Comparison of ENCODE assay signal across 1 cellular context in the genomic region with DNA sequence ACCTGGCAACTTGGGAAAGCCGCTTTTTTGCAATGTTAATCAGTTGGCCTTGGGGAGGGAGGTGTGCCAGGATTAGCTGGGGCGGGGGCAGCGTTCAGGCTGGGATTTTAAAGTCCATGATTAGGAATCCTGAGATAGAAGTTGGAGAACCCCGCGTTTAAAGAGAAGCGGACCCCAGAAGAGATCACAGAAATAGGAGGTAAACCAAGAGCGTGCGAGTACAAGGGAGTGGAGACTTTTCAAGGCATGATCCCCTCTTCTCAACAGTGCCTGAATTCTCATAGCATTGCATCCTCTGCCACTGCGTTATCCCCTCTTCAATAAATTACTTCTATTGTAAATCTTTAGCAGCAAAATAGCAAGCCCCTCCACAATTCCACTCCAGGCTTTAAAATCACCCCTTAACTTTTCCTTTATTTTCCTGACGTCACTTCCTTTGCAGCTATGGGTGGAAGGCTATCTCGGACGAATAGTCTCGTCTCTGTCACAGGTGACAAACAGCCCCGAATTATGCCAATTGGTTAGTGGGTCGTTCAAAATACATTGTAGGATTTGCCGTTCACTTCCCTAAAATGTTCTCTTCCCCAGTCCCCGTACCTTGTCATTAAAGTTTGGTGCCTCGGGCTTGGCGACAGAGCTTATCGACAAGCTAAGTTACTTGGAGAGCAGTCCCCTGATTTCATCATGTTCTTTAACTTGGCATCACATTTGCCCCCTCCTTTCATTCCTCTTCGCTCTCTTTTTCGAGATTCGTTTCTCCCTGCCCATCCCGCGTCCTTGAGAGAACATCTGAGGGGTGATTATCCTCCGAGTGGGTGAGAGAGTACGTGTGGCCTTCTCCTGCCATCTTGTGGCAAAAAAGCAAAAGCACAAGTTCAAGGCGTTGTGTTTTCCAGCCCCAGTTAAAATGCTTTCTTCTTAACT.
TF ChIP-seq lines count a peak whose summit lies in the region.

No MANE protein-coding gene starts in this region.

TF ChIP-seq in HepG2, 621 proteins besides CTCF, POLR2A, EP300 and RAD21 (continued from another document and continues in another):
- TF ChIP-seq, protein P1, sequence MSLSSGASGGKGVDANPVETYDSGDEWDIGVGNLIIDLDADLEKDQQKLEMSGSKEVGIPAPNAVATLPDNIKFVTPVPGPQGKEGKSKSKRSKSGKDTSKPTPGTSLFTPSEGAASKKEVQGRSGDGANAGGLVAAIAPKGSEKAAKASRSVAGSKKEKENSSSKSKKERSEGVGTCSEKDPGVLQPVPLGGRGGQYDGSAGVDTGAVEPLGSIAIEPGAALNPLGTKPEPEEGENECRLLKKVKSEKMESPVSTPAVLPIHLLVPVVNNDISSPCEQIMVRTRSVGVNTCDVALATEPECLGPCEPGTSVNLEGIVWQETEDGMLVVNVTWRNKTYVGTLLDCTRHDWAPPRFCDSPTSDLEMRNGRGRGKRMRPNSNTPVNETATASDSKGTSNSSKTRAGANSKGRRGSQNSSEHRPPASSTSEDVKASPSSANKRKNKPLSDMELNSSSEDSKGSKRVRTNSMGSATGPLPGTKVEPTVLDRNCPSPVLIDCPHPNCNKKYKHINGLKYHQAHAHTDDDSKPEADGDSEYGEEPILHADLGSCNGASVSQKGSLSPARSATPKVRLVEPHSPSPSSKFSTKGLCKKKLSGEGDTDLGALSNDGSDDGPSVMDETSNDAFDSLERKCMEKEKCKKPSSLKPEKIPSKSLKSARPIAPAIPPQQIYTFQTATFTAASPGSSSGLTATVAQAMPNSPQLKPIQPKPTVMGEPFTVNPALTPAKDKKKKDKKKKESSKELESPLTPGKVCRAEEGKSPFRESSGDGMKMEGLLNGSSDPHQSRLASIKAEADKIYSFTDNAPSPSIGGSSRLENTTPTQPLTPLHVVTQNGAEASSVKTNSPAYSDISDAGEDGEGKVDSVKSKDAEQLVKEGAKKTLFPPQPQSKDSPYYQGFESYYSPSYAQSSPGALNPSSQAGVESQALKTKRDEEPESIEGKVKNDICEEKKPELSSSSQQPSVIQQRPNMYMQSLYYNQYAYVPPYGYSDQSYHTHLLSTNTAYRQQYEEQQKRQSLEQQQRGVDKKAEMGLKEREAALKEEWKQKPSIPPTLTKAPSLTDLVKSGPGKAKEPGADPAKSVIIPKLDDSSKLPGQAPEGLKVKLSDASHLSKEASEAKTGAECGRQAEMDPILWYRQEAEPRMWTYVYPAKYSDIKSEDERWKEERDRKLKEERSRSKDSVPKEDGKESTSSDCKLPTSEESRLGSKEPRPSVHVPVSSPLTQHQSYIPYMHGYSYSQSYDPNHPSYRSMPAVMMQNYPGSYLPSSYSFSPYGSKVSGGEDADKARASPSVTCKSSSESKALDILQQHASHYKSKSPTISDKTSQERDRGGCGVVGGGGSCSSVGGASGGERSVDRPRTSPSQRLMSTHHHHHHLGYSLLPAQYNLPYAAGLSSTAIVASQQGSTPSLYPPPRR (CRISPR knock-in tag; IDR thresholded peaks at IDR 0.05; ENCODE audit: borderline replicate concordance) = no peak
- TF ChIP-seq ZNF775 (CRISPR knock-in tag; IDR thresholded peaks at IDR 0.05; ENCODE audit: borderline replicate concordance) (0 out of 2 replicates have a peak, but pooled peaks have one; percentile 3), ARID2 (CRISPR knock-in tag; IDR thresholded peaks at IDR 0.05; ENCODE audit: borderline replicate concordance) (no peak), JUNB (CRISPR knock-in tag; IDR thresholded peaks at IDR 0.05; ENCODE audit: borderline replicate concordance) (no peak), ARNT (IDR thresholded peaks at IDR 0.05) (no peak), SPEN (CRISPR knock-in tag; IDR thresholded peaks at IDR 0.05; ENCODE audit: low read depth) (0 out of 2 replicates have a peak, but pooled peaks have one; percentile 15), ZNF781 (CRISPR knock-in tag; IDR thresholded peaks at IDR 0.05; ENCODE audit: borderline replicate concordance, not compliant biosample characterization) (peak; percentile 65), NR2F1 (CRISPR knock-in tag; IDR thresholded peaks at IDR 0.05) (no peak), TFDP2 (CRISPR knock-in tag; IDR thresholded peaks at IDR 0.05) (peak; percentile 19), ZFP37 (CRISPR knock-in tag; IDR thresholded peaks at IDR 0.05; ENCODE audit: borderline replicate concordance) (0 out of 2 replicates have a peak, but pooled peaks have one; percentile 33), ZBTB21 (CRISPR knock-in tag; IDR thresholded peaks at IDR 0.05) (peak; percentile 34; the same call in 1 of the 2 replicates), KAT8 (CRISPR knock-in tag; IDR thresholded peaks at IDR 0.05) (peak; percentile 64; the same call in 1 of the 2 replicates), ZNF746 (CRISPR knock-in tag; IDR thresholded peaks at IDR 0.05) (no peak), SAFB2 (CRISPR knock-in tag; IDR thresholded peaks at IDR 0.05; ENCODE audit: borderline replicate concordance, low read depth) (no peak; the same call in 1 of the 2 replicates), SIX1 (CRISPR knock-in tag; IDR thresholded peaks at IDR 0.05; ENCODE audit: borderline replicate concordance) (no peak), PHF8 (CRISPR knock-in tag; IDR thresholded peaks at IDR 0.05) (peak; percentile 34; the same call in 1 of the 2 replicates), ZHX1 (CRISPR knock-in tag; IDR thresholded peaks at IDR 0.05; ENCODE audit: low read depth) (no peak), ZKSCAN5 (CRISPR knock-in tag; IDR thresholded peaks at IDR 0.05) (no peak), GPN1 (CRISPR knock-in tag; IDR thresholded peaks at IDR 0.05; ENCODE audit: borderline replicate concordance) (no peak), POLR2G (IDR thresholded peaks at IDR 0.05; ENCODE audit: low read depth, low read length) (peak; percentile 0; the same call in 1 of the 2 replicates), HHEX (CRISPR knock-in tag; IDR thresholded peaks at IDR 0.05) (no peak), ZNF343 (CRISPR knock-in tag; IDR thresholded peaks at IDR 0.05) (no peak), XRCC5 (optimal IDR thresholded peaks at IDR 0.05; ENCODE audit: low read length) (peak; percentile 79), NONO (IDR thresholded peaks at IDR 0.05) (no peak), NONO (CRISPR knock-in tag; conservative IDR thresholded peaks at IDR 0.05) (peak; percentile 34), RBFOX2 (IDR thresholded peaks at IDR 0.05; ENCODE audit: low read depth, low read length) (peak; percentile 64; the same call in 1 of the 2 replicates), PRDM10 (CRISPR knock-in tag; IDR thresholded peaks at IDR 0.05; ENCODE audit: low read depth) (0 out of 2 replicates have a peak, but pooled peaks have one; percentile 26), NCOA2 (CRISPR knock-in tag; IDR thresholded peaks at IDR 0.05) (no peak), NFATC3 (CRISPR knock-in tag; IDR thresholded peaks at IDR 0.05) (no peak), SMAD9 (CRISPR knock-in tag; IDR thresholded peaks at IDR 0.05) (no peak), SNRNP70 (IDR thresholded peaks at IDR 0.05; ENCODE audit: low read depth, low read length) (no peak), ZNF138 (CRISPR knock-in tag; IDR thresholded peaks at IDR 0.05; ENCODE audit: low read depth) (no peak), TP53 (CRISPR knock-in tag; conservative IDR thresholded peaks at IDR 0.05) (0 out of 2 replicates have a peak, but pooled peaks have one; percentile 12), ZNF225 (CRISPR knock-in tag; IDR thresholded peaks at IDR 0.05) (no peak), ZNF572 (CRISPR knock-in tag; IDR thresholded peaks at IDR 0.05) (0 out of 2 replicates have a peak, but pooled peaks have one; percentile 63), AHR (CRISPR knock-in tag; IDR thresholded peaks at IDR 0.05) (no peak), HOXA3 (CRISPR knock-in tag; IDR thresholded peaks at IDR 0.05) (no peak; the same call in 1 of the 2 replicates), ZNF660 (CRISPR knock-in tag; IDR thresholded peaks at IDR 0.05; ENCODE audit: borderline replicate concordance, low read depth) (no peak), ELF4 (CRISPR knock-in tag; IDR thresholded peaks at IDR 0.05; ENCODE audit: borderline replicate concordance) (no peak), SIN3B (IDR thresholded peaks at IDR 0.05; ENCODE audit: low read length) (0 out of 2 replicates have a peak, but pooled peaks have one; percentile 34), CREM (IDR thresholded peaks at IDR 0.05) (peak; percentile 93), CREM (CRISPR knock-in tag; IDR thresholded peaks at IDR 0.05) (no peak), ZNF670 (CRISPR knock-in tag; IDR thresholded peaks at IDR 0.05; ENCODE audit: borderline replicate concordance) (no peak), ZNF792 (CRISPR knock-in tag; IDR thresholded peaks at IDR 0.05) (0 out of 2 replicates have a peak, but pooled peaks have one; percentile 52), MTA3 (CRISPR knock-in tag; IDR thresholded peaks at IDR 0.05) (no peak), MED1 (CRISPR knock-in tag; IDR thresholded peaks at IDR 0.05) (no peak; the same call in 1 of the 2 replicates), ZSCAN31 (CRISPR knock-in tag; IDR thresholded peaks at IDR 0.05; ENCODE audit: low read depth) (peak; percentile 44; the same call in 1 of the 2 replicates), HCFC1 (IDR thresholded peaks at IDR 0.05; ENCODE audit: low read depth, low read length) (no peak), ZNF605 (CRISPR knock-in tag; IDR thresholded peaks at IDR 0.05) (no peak; the same call in 1 of the 2 replicates), KDM2A (CRISPR knock-in tag; IDR thresholded peaks at IDR 0.05; ENCODE audit: borderline replicate concordance, low read depth) (0 out of 2 replicates have a peak, but pooled peaks have one; percentile 9), MIER3 (CRISPR knock-in tag; IDR thresholded peaks at IDR 0.05; ENCODE audit: borderline replicate concordance) (peak; percentile 59; the same call in 1 of the 2 replicates)
- TF ChIP-seq, protein P2, sequence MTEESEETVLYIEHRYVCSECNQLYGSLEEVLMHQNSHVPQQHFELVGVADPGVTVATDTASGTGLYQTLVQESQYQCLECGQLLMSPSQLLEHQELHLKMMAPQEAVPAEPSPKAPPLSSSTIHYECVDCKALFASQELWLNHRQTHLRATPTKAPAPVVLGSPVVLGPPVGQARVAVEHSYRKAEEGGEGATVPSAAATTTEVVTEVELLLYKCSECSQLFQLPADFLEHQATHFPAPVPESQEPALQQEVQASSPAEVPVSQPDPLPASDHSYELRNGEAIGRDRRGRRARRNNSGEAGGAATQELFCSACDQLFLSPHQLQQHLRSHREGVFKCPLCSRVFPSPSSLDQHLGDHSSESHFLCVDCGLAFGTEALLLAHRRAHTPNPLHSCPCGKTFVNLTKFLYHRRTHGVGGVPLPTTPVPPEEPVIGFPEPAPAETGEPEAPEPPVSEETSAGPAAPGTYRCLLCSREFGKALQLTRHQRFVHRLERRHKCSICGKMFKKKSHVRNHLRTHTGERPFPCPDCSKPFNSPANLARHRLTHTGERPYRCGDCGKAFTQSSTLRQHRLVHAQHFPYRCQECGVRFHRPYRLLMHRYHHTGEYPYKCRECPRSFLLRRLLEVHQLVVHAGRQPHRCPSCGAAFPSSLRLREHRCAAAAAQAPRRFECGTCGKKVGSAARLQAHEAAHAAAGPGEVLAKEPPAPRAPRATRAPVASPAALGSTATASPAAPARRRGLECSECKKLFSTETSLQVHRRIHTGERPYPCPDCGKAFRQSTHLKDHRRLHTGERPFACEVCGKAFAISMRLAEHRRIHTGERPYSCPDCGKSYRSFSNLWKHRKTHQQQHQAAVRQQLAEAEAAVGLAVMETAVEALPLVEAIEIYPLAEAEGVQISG (CRISPR knock-in tag; IDR thresholded peaks at IDR 0.05) = no peak; the same call in none of the 2 replicates
